Comparison of ENCODE assay signal across 11 cellular contexts in genomic region chr13:40251343-40252032, GRCh38.
DNase-seq lines count a peak whose midpoint lies in the region; ATAC-seq, FAIRE-seq and TF ChIP-seq lines count a peak whose summit lies in the region.
"Had no signal": no experiment of that assay in that cellular context is flagged by ENCODE, and none has a peak within 500 bp of the region (broad histone marks: within the 10 kb centered on the region; RNA-seq: fewer than 3 reads in every experiment).

No MANE protein-coding gene starts in this region.

- H3K36me3 ChIP-seq in tibial artery, result no peaks in the 10 kb centered on the region
- no peaks in the 10 kb centered on the region for H3K36me3 ChIP-seq in small intestine (ENCODE audit: control insufficient read depth in 2 of 2, insufficient read depth in 2 of 2, low read length in 2 of 2)

- ATAC-seq in activated T-helper 17 cell treated with anti-CD3 and anti-CD28 coated beads, Interleukin-2, amount 50 U/mL, for 72 hours (replicated peaks), result peak; percentile 89
- peak; percentile 71 for ATAC-seq in Right ventricle myocardium superior (ENCODE audit: poor library complexity)

- H3K27me3 ChIP-seq in tibial artery, result no peaks in the 10 kb centered on the region
- no peaks in the 10 kb centered on the region for H3K27me3 ChIP-seq in small intestine (ENCODE audit: control insufficient read depth in 2 of 2, insufficient read depth in 2 of 2, low read length in 2 of 2)

- H3K27ac ChIP-seq in tibial artery (peak overlapping the region; percentile 47 to 50), small intestine (ENCODE audit: low read depth in 1 of 2, low read length in 1 of 2) (no peak overlapping the region)

- H3K4me1 Mint-ChIP-seq in activated T-helper 17 cell treated with anti-CD3 and anti-CD28 coated beads, Interleukin-2, amount 50 U/mL, for 72 hours, result peaks cover 35% of the 10 kb centered on the region

- no peak for TF ChIP-seq CTCF in tibial artery (IDR thresholded peaks at IDR 0.05)

- 32 to 89% (median 85%) methylated on average over 1 of the region's 1 CpG for WGBS in small intestine, 3 donors

- H3K27ac Mint-ChIP-seq in activated T-helper 17 cell treated with anti-CD3 and anti-CD28 coated beads, Interleukin-2, amount 50 U/mL, for 72 hours, result peak overlapping the region; percentile 80

- H3K4me3 Mint-ChIP-seq in activated T-helper 17 cell treated with anti-CD3 and anti-CD28 coated beads, Interleukin-2, amount 50 U/mL, for 72 hours, result peak overlapping the region; percentile 51

- H3K4me3 ChIP-seq in tibial artery, result no peak overlapping the region
- no peak overlapping the region for H3K4me3 ChIP-seq in small intestine (ENCODE audit: low read depth in 1 of 2, low read length in 2 of 2)

- no peak for FAIRE-seq in small intestine (lab: Jason Lieb, UNC)

- DNase-seq in activated T-cell treated with anti-CD3 and anti-CD28 coated beads for 48 hours (ENCODE audit: low read depth) (peak; percentile 8), activated T-cell treated with anti-CD3 and anti-CD28 coated beads for 4 hours (no peak), Right ventricle myocardium superior (no peak), tibial artery (no peak), NCI-H748 treated with DMSO at 0.1 percent for 48 hours (lab: John Stamatoyannopoulos, UW) (no peak), HT-29 (ENCODE audit: low spot score) (no peak), small intestine (no peak)
- DNase-seq: cerebellar nuclear complex, NCI-H2081 treated with DMSO at 0.1 percent for 48 hours, SIG-M5 had no signal

- intact Hi-C loops in Right ventricle myocardium superior (cut with DNase I) (no loop called here), tibial artery (cut with DNase I; ENCODE audit: low total_unique reads) (no loop called here)

- peaks cover 6% of the 10 kb centered on the region for H3K9me3 Mint-ChIP-seq in activated T-helper 17 cell treated with anti-CD3 and anti-CD28 coated beads, Interleukin-2, amount 50 U/mL, for 72 hours

- H3K27me3 Mint-ChIP-seq in activated T-helper 17 cell treated with anti-CD3 and anti-CD28 coated beads, Interleukin-2, amount 50 U/mL, for 72 hours, result no peaks in the 10 kb centered on the region

- peaks cover 0 to 17% (median 0%) of the 10 kb centered on the region in 4 donors for H3K4me1 ChIP-seq in tibial artery
- H3K4me1 ChIP-seq in small intestine (ENCODE audit: control insufficient read depth in 2 of 2, insufficient read depth in 1 of 2, low read depth in 1 of 2, low read length in 1 of 2), result no peaks in the 10 kb centered on the region

- H3K9me3 ChIP-seq in tibial artery (no peaks in the 10 kb centered on the region), small intestine (ENCODE audit: control insufficient read depth, low read depth) (no peaks in the 10 kb centered on the region)

- H3K36me3 Mint-ChIP-seq in activated T-helper 17 cell treated with anti-CD3 and anti-CD28 coated beads, Interleukin-2, amount 50 U/mL, for 72 hours (ENCODE audit: low read depth), result no peaks in the 10 kb centered on the region

Comparison
In these comparisons a context has a peak if more than half of its experiments do, and no peak if none do; other contexts are left out.
1. H3K27ac ChIP-seq: peak in tibial artery (2 of 2); none in small intestine (0 of 2).